ENCODE assay signal across 1 cellular context in the genomic region with DNA sequence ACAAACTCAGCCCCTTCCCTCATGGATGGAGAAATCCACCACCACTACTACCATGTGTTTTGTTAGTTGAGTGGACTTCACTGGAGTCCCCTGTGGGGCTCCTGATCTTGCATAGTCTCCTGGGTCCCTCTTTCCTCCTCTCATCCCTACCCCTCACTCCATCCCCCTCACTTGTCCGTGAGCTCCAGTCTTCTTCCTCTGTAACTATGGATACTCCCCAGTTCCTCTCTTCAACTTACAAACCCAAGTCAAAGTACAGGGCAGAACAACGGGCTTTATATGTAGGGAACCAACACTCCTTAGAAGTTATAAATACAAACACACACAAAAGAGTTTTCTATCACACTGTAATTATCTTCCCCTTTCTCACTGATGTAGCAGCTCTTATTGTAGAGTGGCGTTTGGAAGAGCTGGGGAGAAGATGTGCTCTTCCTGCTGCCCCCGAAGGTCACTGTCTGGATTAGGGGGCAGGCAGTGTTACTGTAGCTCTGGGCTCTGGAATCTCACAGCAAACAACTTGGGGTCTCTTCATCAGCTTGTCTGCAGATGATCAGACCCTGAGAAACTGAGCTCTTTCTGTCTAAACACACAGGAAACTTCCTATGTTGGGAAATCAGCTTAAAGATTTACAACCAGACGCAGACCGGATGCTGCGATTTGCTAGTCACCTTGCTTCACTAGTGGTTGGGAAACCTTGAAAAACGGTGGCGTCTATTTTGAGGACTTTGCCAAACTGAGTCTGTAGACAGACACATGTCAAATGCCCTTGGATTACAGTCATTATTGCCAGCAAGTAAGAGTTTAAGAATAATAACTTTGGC.
TF ChIP-seq lines count a peak whose summit lies in the region.

No MANE protein-coding gene starts in this region.

TF ChIP-seq in HepG2, 621 proteins besides CTCF, POLR2A, EP300 and RAD21 (continued from another document and continues in another):
- TF ChIP-seq, protein P1, sequence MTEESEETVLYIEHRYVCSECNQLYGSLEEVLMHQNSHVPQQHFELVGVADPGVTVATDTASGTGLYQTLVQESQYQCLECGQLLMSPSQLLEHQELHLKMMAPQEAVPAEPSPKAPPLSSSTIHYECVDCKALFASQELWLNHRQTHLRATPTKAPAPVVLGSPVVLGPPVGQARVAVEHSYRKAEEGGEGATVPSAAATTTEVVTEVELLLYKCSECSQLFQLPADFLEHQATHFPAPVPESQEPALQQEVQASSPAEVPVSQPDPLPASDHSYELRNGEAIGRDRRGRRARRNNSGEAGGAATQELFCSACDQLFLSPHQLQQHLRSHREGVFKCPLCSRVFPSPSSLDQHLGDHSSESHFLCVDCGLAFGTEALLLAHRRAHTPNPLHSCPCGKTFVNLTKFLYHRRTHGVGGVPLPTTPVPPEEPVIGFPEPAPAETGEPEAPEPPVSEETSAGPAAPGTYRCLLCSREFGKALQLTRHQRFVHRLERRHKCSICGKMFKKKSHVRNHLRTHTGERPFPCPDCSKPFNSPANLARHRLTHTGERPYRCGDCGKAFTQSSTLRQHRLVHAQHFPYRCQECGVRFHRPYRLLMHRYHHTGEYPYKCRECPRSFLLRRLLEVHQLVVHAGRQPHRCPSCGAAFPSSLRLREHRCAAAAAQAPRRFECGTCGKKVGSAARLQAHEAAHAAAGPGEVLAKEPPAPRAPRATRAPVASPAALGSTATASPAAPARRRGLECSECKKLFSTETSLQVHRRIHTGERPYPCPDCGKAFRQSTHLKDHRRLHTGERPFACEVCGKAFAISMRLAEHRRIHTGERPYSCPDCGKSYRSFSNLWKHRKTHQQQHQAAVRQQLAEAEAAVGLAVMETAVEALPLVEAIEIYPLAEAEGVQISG (CRISPR knock-in tag; IDR thresholded peaks at IDR 0.05) = 0 out of 2 replicates have a peak, but pooled peaks have one; percentile 26
- peak; percentile 70 for TF ChIP-seq ELF1 (CRISPR knock-in tag; IDR thresholded peaks at IDR 0.05)
- TF ChIP-seq, protein P2, sequence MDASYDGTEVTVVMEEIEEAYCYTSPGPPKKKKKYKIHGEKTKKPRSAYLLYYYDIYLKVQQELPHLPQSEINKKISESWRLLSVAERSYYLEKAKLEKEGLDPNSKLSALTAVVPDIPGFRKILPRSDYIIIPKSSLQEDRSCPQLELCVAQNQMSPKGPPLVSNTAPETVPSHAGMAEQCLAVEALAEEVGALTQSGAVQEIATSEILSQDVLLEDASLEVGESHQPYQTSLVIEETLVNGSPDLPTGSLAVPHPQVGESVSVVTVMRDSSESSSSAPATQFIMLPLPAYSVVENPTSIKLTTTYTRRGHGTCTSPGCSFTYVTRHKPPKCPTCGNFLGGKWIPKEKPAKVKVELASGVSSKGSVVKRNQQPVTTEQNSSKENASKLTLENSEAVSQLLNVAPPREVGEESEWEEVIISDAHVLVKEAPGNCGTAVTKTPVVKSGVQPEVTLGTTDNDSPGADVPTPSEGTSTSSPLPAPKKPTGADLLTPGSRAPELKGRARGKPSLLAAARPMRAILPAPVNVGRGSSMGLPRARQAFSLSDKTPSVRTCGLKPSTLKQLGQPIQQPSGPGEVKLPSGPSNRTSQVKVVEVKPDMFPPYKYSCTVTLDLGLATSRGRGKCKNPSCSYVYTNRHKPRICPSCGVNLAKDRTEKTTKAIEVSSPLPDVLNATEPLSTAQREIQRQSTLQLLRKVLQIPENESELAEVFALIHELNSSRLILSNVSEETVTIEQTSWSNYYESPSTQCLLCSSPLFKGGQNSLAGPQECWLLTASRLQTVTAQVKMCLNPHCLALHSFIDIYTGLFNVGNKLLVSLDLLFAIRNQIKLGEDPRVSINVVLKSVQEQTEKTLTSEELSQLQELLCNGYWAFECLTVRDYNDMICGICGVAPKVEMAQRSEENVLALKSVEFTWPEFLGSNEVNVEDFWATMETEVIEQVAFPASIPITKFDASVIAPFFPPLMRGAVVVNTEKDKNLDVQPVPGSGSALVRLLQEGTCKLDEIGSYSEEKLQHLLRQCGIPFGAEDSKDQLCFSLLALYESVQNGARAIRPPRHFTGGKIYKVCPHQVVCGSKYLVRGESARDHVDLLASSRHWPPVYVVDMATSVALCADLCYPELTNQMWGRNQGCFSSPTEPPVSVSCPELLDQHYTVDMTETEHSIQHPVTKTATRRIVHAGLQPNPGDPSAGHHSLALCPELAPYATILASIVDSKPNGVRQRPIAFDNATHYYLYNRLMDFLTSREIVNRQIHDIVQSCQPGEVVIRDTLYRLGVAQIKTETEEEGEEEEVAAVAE (CRISPR knock-in tag; IDR thresholded peaks at IDR 0.05; ENCODE audit: borderline replicate concordance) = 0 out of 2 replicates have a peak, but pooled peaks have one; percentile 16
- no peak for TF ChIP-seq AHR (CRISPR knock-in tag; IDR thresholded peaks at IDR 0.05)
- no peak; the same call in 1 of the 2 replicates for TF ChIP-seq PHF20 (CRISPR knock-in tag; IDR thresholded peaks at IDR 0.05)
- TF ChIP-seq, protein P3, sequence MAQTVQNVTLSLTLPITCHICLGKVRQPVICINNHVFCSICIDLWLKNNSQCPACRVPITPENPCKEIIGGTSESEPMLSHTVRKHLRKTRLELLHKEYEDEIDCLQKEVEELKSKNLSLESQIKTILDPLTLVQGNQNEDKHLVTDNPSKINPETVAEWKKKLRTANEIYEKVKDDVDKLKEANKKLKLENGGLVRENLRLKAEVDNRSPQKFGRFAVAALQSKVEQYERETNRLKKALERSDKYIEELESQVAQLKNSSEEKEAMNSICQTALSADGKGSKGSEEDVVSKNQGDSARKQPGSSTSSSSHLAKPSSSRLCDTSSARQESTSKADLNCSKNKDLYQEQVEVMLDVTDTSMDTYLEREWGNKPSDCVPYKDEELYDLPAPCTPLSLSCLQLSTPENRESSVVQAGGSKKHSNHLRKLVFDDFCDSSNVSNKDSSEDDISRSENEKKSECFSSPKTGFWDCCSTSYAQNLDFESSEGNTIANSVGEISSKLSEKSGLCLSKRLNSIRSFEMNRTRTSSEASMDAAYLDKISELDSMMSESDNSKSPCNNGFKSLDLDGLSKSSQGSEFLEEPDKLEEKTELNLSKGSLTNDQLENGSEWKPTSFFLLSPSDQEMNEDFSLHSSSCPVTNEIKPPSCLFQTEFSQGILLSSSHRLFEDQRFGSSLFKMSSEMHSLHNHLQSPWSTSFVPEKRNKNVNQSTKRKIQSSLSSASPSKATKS (CRISPR knock-in tag; IDR thresholded peaks at IDR 0.05) = no peak
- TF ChIP-seq ZNF232 (CRISPR knock-in tag; IDR thresholded peaks at IDR 0.05; ENCODE audit: borderline replicate concordance) = peak; percentile 74; the same call in 1 of the 2 replicates
- 0 out of 2 replicates have a peak, but pooled peaks have one; percentile 15 for TF ChIP-seq ZNF777 (CRISPR knock-in tag; IDR thresholded peaks at IDR 0.05)
- TF ChIP-seq, protein P4, sequence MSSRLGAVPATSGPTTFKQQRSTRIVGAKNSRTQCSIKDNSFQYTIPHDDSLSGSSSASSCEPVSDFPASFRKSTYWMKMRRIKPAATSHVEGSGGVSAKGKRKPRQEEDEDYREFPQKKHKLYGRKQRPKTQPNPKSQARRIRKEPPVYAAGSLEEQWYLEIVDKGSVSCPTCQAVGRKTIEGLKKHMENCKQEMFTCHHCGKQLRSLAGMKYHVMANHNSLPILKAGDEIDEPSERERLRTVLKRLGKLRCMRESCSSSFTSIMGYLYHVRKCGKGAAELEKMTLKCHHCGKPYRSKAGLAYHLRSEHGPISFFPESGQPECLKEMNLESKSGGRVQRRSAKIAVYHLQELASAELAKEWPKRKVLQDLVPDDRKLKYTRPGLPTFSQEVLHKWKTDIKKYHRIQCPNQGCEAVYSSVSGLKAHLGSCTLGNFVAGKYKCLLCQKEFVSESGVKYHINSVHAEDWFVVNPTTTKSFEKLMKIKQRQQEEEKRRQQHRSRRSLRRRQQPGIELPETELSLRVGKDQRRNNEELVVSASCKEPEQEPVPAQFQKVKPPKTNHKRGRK (CRISPR knock-in tag; IDR thresholded peaks at IDR 0.05) = no peak
- 0 out of 2 replicates have a peak, but pooled peaks have one; percentile 30 for TF ChIP-seq HMG20B (CRISPR knock-in tag; conservative IDR thresholded peaks at IDR 0.05)
- no peak for TF ChIP-seq PCBP1 (IDR thresholded peaks at IDR 0.05; ENCODE audit: borderline replicate concordance, low read depth, low read length)
- TF ChIP-seq, protein P5, sequence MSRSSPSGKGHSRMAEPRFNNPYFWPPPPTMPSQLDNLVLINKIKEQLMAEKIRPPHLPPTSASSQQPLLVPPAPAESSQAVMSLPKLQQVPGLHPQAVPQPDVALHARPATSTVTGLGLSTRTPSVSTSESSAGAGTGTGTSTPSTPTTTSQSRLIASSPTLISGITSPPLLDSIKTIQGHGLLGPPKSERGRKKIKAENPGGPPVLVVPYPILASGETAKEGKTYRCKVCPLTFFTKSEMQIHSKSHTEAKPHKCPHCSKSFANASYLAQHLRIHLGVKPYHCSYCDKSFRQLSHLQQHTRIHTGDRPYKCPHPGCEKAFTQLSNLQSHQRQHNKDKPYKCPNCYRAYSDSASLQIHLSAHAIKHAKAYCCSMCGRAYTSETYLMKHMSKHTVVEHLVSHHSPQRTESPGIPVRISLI (CRISPR knock-in tag; IDR thresholded peaks at IDR 0.05; ENCODE audit: borderline replicate concordance) = no peak
- TF ChIP-seq, protein P6, sequence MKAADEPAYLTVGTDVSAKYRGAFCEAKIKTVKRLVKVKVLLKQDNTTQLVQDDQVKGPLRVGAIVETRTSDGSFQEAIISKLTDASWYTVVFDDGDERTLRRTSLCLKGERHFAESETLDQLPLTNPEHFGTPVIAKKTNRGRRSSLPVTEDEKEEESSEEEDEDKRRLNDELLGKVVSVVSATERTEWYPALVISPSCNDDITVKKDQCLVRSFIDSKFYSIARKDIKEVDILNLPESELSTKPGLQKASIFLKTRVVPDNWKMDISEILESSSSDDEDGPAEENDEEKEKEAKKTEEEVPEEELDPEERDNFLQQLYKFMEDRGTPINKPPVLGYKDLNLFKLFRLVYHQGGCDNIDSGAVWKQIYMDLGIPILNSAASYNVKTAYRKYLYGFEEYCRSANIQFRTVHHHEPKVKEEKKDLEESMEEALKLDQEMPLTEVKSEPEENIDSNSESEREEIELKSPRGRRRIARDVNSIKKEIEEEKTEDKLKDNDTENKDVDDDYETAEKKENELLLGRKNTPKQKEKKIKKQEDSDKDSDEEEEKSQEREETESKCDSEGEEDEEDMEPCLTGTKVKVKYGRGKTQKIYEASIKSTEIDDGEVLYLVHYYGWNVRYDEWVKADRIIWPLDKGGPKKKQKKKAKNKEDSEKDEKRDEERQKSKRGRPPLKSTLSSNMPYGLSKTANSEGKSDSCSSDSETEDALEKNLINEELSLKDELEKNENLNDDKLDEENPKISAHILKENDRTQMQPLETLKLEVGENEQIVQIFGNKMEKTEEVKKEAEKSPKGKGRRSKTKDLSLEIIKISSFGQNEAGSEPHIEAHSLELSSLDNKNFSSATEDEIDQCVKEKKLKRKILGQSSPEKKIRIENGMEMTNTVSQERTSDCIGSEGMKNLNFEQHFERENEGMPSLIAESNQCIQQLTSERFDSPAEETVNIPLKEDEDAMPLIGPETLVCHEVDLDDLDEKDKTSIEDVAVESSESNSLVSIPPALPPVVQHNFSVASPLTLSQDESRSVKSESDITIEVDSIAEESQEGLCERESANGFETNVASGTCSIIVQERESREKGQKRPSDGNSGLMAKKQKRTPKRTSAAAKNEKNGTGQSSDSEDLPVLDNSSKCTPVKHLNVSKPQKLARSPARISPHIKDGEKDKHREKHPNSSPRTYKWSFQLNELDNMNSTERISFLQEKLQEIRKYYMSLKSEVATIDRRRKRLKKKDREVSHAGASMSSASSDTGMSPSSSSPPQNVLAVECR (CRISPR knock-in tag; IDR thresholded peaks at IDR 0.05; ENCODE audit: borderline replicate concordance) = peak; percentile 47; the same call in 1 of the 2 replicates
- TF ChIP-seq RFXAP (CRISPR knock-in tag; IDR thresholded peaks at IDR 0.05; ENCODE audit: borderline replicate concordance) = peak; percentile 54; the same call in 1 of the 2 replicates
- no peak for TF ChIP-seq MBNL3 (CRISPR knock-in tag; conservative IDR thresholded peaks at IDR 0.05)
- peak; percentile 33; the same call in 1 of the 2 replicates for TF ChIP-seq ZNF12 (CRISPR knock-in tag; IDR thresholded peaks at IDR 0.05)
- TF ChIP-seq SNAPC2 (CRISPR knock-in tag; IDR thresholded peaks at IDR 0.05) = peak; percentile 41; the same call in 1 of the 2 replicates
- peak; percentile 60; the same call in 1 of the 2 replicates for TF ChIP-seq ZFP1 (CRISPR knock-in tag; IDR thresholded peaks at IDR 0.05)
- peak; percentile 68 for TF ChIP-seq HOXA3 (CRISPR knock-in tag; IDR thresholded peaks at IDR 0.05)
- peak; percentile 22 for TF ChIP-seq TEAD3 (CRISPR knock-in tag; optimal IDR thresholded peaks at IDR 0.05; ENCODE audit: borderline replicate concordance)
- TF ChIP-seq, protein P7, sequence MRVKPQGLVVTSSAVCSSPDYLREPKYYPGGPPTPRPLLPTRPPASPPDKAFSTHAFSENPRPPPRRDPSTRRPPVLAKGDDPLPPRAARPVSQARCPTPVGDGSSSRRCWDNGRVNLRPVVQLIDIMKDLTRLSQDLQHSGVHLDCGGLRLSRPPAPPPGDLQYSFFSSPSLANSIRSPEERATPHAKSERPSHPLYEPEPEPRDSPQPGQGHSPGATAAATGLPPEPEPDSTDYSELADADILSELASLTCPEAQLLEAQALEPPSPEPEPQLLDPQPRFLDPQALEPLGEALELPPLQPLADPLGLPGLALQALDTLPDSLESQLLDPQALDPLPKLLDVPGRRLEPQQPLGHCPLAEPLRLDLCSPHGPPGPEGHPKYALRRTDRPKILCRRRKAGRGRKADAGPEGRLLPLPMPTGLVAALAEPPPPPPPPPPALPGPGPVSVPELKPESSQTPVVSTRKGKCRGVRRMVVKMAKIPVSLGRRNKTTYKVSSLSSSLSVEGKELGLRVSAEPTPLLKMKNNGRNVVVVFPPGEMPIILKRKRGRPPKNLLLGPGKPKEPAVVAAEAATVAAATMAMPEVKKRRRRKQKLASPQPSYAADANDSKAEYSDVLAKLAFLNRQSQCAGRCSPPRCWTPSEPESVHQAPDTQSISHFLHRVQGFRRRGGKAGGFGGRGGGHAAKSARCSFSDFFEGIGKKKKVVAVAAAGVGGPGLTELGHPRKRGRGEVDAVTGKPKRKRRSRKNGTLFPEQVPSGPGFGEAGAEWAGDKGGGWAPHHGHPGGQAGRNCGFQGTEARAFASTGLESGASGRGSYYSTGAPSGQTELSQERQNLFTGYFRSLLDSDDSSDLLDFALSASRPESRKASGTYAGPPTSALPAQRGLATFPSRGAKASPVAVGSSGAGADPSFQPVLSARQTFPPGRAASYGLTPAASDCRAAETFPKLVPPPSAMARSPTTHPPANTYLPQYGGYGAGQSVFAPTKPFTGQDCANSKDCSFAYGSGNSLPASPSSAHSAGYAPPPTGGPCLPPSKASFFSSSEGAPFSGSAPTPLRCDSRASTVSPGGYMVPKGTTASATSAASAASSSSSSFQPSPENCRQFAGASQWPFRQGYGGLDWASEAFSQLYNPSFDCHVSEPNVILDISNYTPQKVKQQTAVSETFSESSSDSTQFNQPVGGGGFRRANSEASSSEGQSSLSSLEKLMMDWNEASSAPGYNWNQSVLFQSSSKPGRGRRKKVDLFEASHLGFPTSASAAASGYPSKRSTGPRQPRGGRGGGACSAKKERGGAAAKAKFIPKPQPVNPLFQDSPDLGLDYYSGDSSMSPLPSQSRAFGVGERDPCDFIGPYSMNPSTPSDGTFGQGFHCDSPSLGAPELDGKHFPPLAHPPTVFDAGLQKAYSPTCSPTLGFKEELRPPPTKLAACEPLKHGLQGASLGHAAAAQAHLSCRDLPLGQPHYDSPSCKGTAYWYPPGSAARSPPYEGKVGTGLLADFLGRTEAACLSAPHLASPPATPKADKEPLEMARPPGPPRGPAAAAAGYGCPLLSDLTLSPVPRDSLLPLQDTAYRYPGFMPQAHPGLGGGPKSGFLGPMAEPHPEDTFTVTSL (CRISPR knock-in tag; IDR thresholded peaks at IDR 0.05; ENCODE audit: borderline replicate concordance) = peak; percentile 54; the same call in 1 of the 2 replicates
- no peak for TF ChIP-seq SUZ12 (IDR thresholded peaks at IDR 0.05; ENCODE audit: low read depth, low read length)
- TF ChIP-seq KLF16 (CRISPR knock-in tag; IDR thresholded peaks at IDR 0.05) = peak in 1 of 2 experiments; percentile 42; a peak in 1 of 4 replicates
- TF ChIP-seq FOXJ3 (CRISPR knock-in tag; IDR thresholded peaks at IDR 0.05; ENCODE audit: borderline replicate concordance) = peak; percentile 85; the same call in 1 of the 2 replicates
- TF ChIP-seq YEATS4 (CRISPR knock-in tag; IDR thresholded peaks at IDR 0.05; ENCODE audit: borderline replicate concordance) = peak; percentile 70
